In genomic region chr1:235648954-235649721, GRCh38 we compare ENCODE assay signal across 8 cellular contexts. TPM values are rescaled to one million over a fixed set of nuclear protein-coding genes. Genes with fewer than 3 reads are reported as not detected.
DNase-seq lines count a peak whose midpoint lies in the region; ATAC-seq, FAIRE-seq and TF ChIP-seq lines count a peak whose summit lies in the region.

No MANE protein-coding gene starts in this region.

- in situ Hi-C loops in KBM-7 (cut with MboI; ENCODE audit: low pct_unique_long_range_greater_than_20kb, low sequenced_read_pairs), result no loop called here

- TF ChIP-seq CTCF in AG09319 (IDR thresholded peaks at IDR 0.05; ENCODE audit: low read depth, low read length), result no peak
- no peak for TF ChIP-seq CTCF in WTC11 (IDR thresholded peaks at IDR 0.05)

- H3K27ac Mint-ChIP-seq in WTC11, result peak overlapping the region; percentile 65; the same call in 1 of the 2 replicates

- peak; percentile 40 for ATAC-seq in WTC11
- no peak for ATAC-seq in GM18519 (IDR thresholded peaks at IDR 0.05; ENCODE audit: low FRiP score, unreplicated experiment)

- peak; percentile 5 for DNase-seq in AG09319 (ENCODE audit: extremely low read depth, low read depth)
- DNase-seq in GM19239 (ENCODE audit: insufficient read length, low spot score), result peak; percentile 72
- DNase-seq in KBM-7, result peak; percentile 70
- DNase-seq in WTC11 (ENCODE audit: low spot score), result peak; percentile 80
- DNase-seq in cerebellum (ENCODE audit: low spot score), result peak; percentile 53
- DNase-seq in left kidney (ENCODE audit: low read depth, low spot score), result peak; percentile 93
- DNase-seq in stimulated activated CD4-positive, alpha-beta T cell treated with anti-CD3 and anti-CD28 coated beads, Interleukin-4, amount 100 ng/mL, for 1 hour, result peak; percentile 56

- no peaks in the 10 kb centered on the region for H3K9me3 Mint-ChIP-seq in WTC11

- CTCF ChIA-PET in WTC11 (lab: Charles Lee), result interaction anchor here (0.6 to 1.1 kb wide), 3 partner anchors 21 to 51 kb away, joined by 3 to 8 read pairs (median 3); no protein-coding TSS in a partner anchor

- FAIRE-seq in GM19239 (lab: Jason Lieb, UNC), result peak; percentile 75

- POLR2A ChIA-PET in WTC11 (lab: Charles Lee), result interaction anchor here (1.2 to 1.6 kb wide), 2 partner anchors 9 to 144 kb away, joined by 4 to 9 read pairs; no protein-coding TSS in a partner anchor

- peaks cover 21% of the 10 kb centered on the region for H3K27me3 Mint-ChIP-seq in WTC11 (ENCODE audit: low read depth)

- H3K4me1 Mint-ChIP-seq in WTC11, result peaks cover 54% of the 10 kb centered on the region

- peak overlapping the region; percentile 86 for H3K4me3 Mint-ChIP-seq in WTC11

- H3K36me3 Mint-ChIP-seq in WTC11, result no peaks in the 10 kb centered on the region

TF ChIP-seq in WTC11, 78 proteins besides CTCF, POLR2A, EP300 and RAD21 (continues in another document):
- TF ChIP-seq PRRX2 (CRISPR knock-in tag; IDR thresholded peaks at IDR 0.05) (no peak), ESRRA (CRISPR knock-in tag; IDR thresholded peaks at IDR 0.05; ENCODE audit: borderline replicate concordance) (no peak), JUN (CRISPR knock-in tag; IDR thresholded peaks at IDR 0.05) (no peak), MYBL2 (CRISPR knock-in tag; IDR thresholded peaks at IDR 0.05) (0 out of 2 replicates have a peak, but pooled peaks have one; percentile 34), HMGXB4 (CRISPR knock-in tag; IDR thresholded peaks at IDR 0.05) (0 out of 2 replicates have a peak, but pooled peaks have one; percentile 14), SMAD4 (CRISPR knock-in tag; IDR thresholded peaks at IDR 0.05) (0 out of 2 replicates have a peak, but pooled peaks have one; percentile 32), CBFB (CRISPR knock-in tag; IDR thresholded peaks at IDR 0.05; ENCODE audit: low read depth) (0 out of 2 replicates have a peak, but pooled peaks have one; percentile 19), RELA (CRISPR knock-in tag; IDR thresholded peaks at IDR 0.05; ENCODE audit: borderline replicate concordance) (no peak)
- TF ChIP-seq, protein P1, sequence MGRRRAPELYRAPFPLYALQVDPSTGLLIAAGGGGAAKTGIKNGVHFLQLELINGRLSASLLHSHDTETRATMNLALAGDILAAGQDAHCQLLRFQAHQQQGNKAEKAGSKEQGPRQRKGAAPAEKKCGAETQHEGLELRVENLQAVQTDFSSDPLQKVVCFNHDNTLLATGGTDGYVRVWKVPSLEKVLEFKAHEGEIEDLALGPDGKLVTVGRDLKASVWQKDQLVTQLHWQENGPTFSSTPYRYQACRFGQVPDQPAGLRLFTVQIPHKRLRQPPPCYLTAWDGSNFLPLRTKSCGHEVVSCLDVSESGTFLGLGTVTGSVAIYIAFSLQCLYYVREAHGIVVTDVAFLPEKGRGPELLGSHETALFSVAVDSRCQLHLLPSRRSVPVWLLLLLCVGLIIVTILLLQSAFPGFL (CRISPR knock-in tag; IDR thresholded peaks at IDR 0.05; ENCODE audit: borderline replicate concordance), result no peak
- TF ChIP-seq, protein P2, sequence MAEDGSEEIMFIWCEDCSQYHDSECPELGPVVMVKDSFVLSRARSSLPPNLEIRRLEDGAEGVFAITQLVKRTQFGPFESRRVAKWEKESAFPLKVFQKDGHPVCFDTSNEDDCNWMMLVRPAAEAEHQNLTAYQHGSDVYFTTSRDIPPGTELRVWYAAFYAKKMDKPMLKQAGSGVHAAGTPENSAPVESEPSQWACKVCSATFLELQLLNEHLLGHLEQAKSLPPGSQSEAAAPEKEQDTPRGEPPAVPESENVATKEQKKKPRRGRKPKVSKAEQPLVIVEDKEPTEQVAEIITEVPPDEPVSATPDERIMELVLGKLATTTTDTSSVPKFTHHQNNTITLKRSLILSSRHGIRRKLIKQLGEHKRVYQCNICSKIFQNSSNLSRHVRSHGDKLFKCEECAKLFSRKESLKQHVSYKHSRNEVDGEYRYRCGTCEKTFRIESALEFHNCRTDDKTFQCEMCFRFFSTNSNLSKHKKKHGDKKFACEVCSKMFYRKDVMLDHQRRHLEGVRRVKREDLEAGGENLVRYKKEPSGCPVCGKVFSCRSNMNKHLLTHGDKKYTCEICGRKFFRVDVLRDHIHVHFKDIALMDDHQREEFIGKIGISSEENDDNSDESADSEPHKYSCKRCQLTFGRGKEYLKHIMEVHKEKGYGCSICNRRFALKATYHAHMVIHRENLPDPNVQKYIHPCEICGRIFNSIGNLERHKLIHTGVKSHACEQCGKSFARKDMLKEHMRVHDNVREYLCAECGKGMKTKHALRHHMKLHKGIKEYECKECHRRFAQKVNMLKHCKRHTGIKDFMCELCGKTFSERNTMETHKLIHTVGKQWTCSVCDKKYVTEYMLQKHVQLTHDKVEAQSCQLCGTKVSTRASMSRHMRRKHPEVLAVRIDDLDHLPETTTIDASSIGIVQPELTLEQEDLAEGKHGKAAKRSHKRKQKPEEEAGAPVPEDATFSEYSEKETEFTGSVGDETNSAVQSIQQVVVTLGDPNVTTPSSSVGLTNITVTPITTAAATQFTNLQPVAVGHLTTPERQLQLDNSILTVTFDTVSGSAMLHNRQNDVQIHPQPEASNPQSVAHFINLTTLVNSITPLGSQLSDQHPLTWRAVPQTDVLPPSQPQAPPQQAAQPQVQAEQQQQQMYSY (CRISPR knock-in tag; IDR thresholded peaks at IDR 0.05), result no peak
- TF ChIP-seq, protein P3, sequence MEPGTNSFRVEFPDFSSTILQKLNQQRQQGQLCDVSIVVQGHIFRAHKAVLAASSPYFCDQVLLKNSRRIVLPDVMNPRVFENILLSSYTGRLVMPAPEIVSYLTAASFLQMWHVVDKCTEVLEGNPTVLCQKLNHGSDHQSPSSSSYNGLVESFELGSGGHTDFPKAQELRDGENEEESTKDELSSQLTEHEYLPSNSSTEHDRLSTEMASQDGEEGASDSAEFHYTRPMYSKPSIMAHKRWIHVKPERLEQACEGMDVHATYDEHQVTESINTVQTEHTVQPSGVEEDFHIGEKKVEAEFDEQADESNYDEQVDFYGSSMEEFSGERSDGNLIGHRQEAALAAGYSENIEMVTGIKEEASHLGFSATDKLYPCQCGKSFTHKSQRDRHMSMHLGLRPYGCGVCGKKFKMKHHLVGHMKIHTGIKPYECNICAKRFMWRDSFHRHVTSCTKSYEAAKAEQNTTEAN (CRISPR knock-in tag; IDR thresholded peaks at IDR 0.05), result 0 out of 2 replicates have a peak, but pooled peaks have one; percentile 59
- TF ChIP-seq, protein P4, sequence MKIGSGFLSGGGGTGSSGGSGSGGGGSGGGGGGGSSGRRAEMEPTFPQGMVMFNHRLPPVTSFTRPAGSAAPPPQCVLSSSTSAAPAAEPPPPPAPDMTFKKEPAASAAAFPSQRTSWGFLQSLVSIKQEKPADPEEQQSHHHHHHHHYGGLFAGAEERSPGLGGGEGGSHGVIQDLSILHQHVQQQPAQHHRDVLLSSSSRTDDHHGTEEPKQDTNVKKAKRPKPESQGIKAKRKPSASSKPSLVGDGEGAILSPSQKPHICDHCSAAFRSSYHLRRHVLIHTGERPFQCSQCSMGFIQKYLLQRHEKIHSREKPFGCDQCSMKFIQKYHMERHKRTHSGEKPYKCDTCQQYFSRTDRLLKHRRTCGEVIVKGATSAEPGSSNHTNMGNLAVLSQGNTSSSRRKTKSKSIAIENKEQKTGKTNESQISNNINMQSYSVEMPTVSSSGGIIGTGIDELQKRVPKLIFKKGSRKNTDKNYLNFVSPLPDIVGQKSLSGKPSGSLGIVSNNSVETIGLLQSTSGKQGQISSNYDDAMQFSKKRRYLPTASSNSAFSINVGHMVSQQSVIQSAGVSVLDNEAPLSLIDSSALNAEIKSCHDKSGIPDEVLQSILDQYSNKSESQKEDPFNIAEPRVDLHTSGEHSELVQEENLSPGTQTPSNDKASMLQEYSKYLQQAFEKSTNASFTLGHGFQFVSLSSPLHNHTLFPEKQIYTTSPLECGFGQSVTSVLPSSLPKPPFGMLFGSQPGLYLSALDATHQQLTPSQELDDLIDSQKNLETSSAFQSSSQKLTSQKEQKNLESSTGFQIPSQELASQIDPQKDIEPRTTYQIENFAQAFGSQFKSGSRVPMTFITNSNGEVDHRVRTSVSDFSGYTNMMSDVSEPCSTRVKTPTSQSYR (CRISPR knock-in tag; IDR thresholded peaks at IDR 0.05), result no peak; the same call in none of the 2 replicates
- TF ChIP-seq, protein P5, sequence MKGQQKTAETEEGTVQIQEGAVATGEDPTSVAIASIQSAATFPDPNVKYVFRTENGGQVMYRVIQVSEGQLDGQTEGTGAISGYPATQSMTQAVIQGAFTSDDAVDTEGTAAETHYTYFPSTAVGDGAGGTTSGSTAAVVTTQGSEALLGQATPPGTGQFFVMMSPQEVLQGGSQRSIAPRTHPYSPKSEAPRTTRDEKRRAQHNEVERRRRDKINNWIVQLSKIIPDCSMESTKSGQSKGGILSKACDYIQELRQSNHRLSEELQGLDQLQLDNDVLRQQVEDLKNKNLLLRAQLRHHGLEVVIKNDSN (CRISPR knock-in tag; IDR thresholded peaks at IDR 0.05), result 0 out of 2 replicates have a peak, but pooled peaks have one; percentile 17

RNA-seq across cellular contexts. Expression of gene GNG4, which starts 0.4 kb away (rescaled TPM):
- total RNA-seq in WTC11 (2021) (38.3 to 40.9 TPM (median 40.8 TPM) in 3 replicates), cerebellum (54.4 TPM)

Comparison
In these comparisons a context has a peak if more than half of its experiments do, and no peak if none do; other contexts are left out.
1. DNase-seq: peak in every context shown above with its lines; median percentile 93 in left kidney; 80 in WTC11; 72 in GM19239; 70 in KBM-7; 56 in stimulated activated CD4-positive, alpha-beta T cell treated with anti-CD3 and anti-CD28 coated beads, Interleukin-4, amount 100 ng/mL, for 1 hour; 53 in cerebellum; 5 in AG09319.